ENCODE assay signal across 8 cellular contexts in genomic region chr5:75054110-75054930, GRCh38. TPM values are rescaled to one million over a fixed set of nuclear protein-coding genes. Genes with fewer than 3 reads are reported as not detected.
A peak's percentile ranks its signal among the peaks of the same experiment; 100 is the strongest.
DNase-seq lines count a peak whose midpoint lies in the region; ATAC-seq and TF ChIP-seq lines count a peak whose summit lies in the region.

No MANE protein-coding gene starts in this region.

- peaks cover 0 to 3% of the 10 kb centered on the region in 2 donors for H3K36me3 Mint-ChIP-seq in activated T-cell treated with anti-CD3 and anti-CD28 coated beads, Interleukin-2, amount 50 U/mL, for 72 hours (ENCODE audit: insufficient read depth in 2 of 2)

- peak; percentile 65 for DNase-seq in NCI-H748 (lab: John Stamatoyannopoulos, UW; ENCODE audit: unreplicated experiment)
- no peak for DNase-seq in NCI-H748 treated with DMSO at 0.1 percent for 48 hours (lab: John Stamatoyannopoulos, UW)
- DNase-seq in activated T-cell treated with anti-CD3 and anti-CD28 coated beads, Interleukin-2, amount 50 U/mL, for 72 hours = peak in 1 of 2 donors; percentile 17
- peak; percentile 40 for DNase-seq in left ventricle myocardium superior
- peak; percentile 33 to 62 for DNase-seq in psoas muscle
- DNase-seq in T1000 (lab: John Stamatoyannopoulos, UW) = no peak

- H3K4me1 ChIP-seq in psoas muscle = peaks cover 10% of the 10 kb centered on the region

- H3K4me3 Mint-ChIP-seq in activated T-cell treated with anti-CD3 and anti-CD28 coated beads, Interleukin-2, amount 50 U/mL, for 72 hours = peak overlapping the region; percentile 88 to 92

- whole genome bisulfite sequencing in psoas muscle, 3 donors = 18 to 24% (median 23%) methylated on average over 29 of the region's 29 CpGs

- H3K27me3 Mint-ChIP-seq in activated T-cell treated with anti-CD3 and anti-CD28 coated beads, Interleukin-2, amount 50 U/mL, for 72 hours (ENCODE audit: low read depth) = no peaks in the 10 kb centered on the region

- H3K4me1 Mint-ChIP-seq in activated T-cell treated with anti-CD3 and anti-CD28 coated beads, Interleukin-2, amount 50 U/mL, for 72 hours (ENCODE audit: low read depth) = peaks cover 86% of the 10 kb centered on the region

- peak overlapping the region; percentile 90 for H3K4me3 ChIP-seq in psoas muscle

- ATAC-seq in activated T-cell treated with anti-CD3 and anti-CD28 coated beads, Interleukin-2, amount 50 U/mL, for 72 hours (replicated peaks in 1 of 2) = no peak
- ATAC-seq in left ventricle myocardium superior (peak; percentile 46), psoas muscle (peak; percentile 2 to 39 (median 17)), HG02642 (IDR thresholded peaks at IDR 0.05; ENCODE audit: poor library complexity, unreplicated experiment) (no peak), HG02938 (IDR thresholded peaks at IDR 0.05; ENCODE audit: unreplicated experiment) (no peak)

- H3K27me3 ChIP-seq in psoas muscle (ENCODE audit: insufficient read depth in 3 of 3, low read length in 2 of 3) = no peaks in the 10 kb centered on the region

- no peaks in the 10 kb centered on the region for H3K36me3 ChIP-seq in psoas muscle (ENCODE audit: insufficient read depth in 1 of 2, low read depth in 1 of 2)

- peak overlapping the region; percentile 88 for H3K27ac ChIP-seq in psoas muscle

- H3K9me3 Mint-ChIP-seq in activated T-cell treated with anti-CD3 and anti-CD28 coated beads, Interleukin-2, amount 50 U/mL, for 72 hours = no peaks in the 10 kb centered on the region

- no peak overlapping the region for H3K27ac Mint-ChIP-seq in activated T-cell treated with anti-CD3 and anti-CD28 coated beads, Interleukin-2, amount 50 U/mL, for 72 hours

- intact Hi-C loops in left ventricle myocardium superior (cut with micrococcal nuclease) (no loop called here), psoas muscle (cut with DNase I) (loop anchor here (5.0 kb wide), 2 partner anchors 183 to 283 kb away; partner anchors contain the start of genes HMGCR (in 2 of the 2) and ANKRD31 (in 1 of the 2))

- TF ChIP-seq CTCF in psoas muscle (IDR thresholded peaks at IDR 0.05) = no peak

- no peaks in the 10 kb centered on the region for H3K9me3 ChIP-seq in psoas muscle

RNA-seq across cellular contexts. Expression of gene GCNT4, which starts 2.0 kb away (rescaled TPM):
- 1 to 10 TPM; 3.2 to 4.5 TPM for total RNA-seq in activated T-cell treated with anti-CD3 and anti-CD28 coated beads, Interleukin-2, amount 50 U/mL, for 72 hours
- total RNA-seq in left ventricle myocardium superior (0.17 TPM), psoas muscle (1 to 10 TPM; 1.4 to 3.5 (median 2.0) TPM)
- 1 to 10 TPM in 2 of 3 donors, under 1 TPM in 1; 0.65 to 3.2 (median 1.1) TPM for polyA plus RNA-seq in psoas muscle

Comparison
In these comparisons a context has a peak if more than half of its experiments do, and no peak if none do; other contexts are left out.
1. DNase-seq: peak in NCI-H748 (single experiment), left ventricle myocardium superior (single experiment) and psoas muscle (2 of 2); none in NCI-H748 treated with DMSO at 0.1 percent for 48 hours (single experiment) and T1000 (single experiment).
2. ATAC-seq: peak in left ventricle myocardium superior (single experiment) and psoas muscle (4 of 4); none in activated T-cell treated with anti-CD3 and anti-CD28 coated beads, Interleukin-2, amount 50 U/mL, for 72 hours (0 of 2), HG02642 (single experiment) and HG02938 (single experiment).